ENCODE assay signal across 21 cellular contexts in genomic region chr13:92804346-92804745, GRCh38.
DNase-seq lines count a peak whose midpoint lies in the region; TF ChIP-seq lines count a peak whose summit lies in the region.
"Had no signal": no experiment of that assay in that cellular context is flagged by ENCODE, and none has a peak within 500 bp of the region (broad histone marks: within the 10 kb centered on the region; RNA-seq: fewer than 3 reads in every experiment).

No MANE protein-coding gene starts in this region.

- peak; percentile 50 for DNase-seq in ELR (ENCODE audit: low read depth)
- DNase-seq in M059J (ENCODE audit: low read depth): peak; percentile 64
- peak; percentile 11 to 39 for DNase-seq in cardiac fibroblast (ENCODE audit: low read depth in 2 of 2)
- peak; percentile 47 for DNase-seq in renal cortical epithelial cell (ENCODE audit: low read depth)
- no peak for DNase-seq in activated CD4-positive, alpha-beta T cell treated with anti-CD3 and anti-CD28 coated beads, Interleukin-2, amount 50 U/mL, for 1 hour
- no peak for DNase-seq in activated CD4-positive, alpha-beta T cell treated with anti-CD3 and anti-CD28 coated beads, Interleukin-2, amount 10 ng/mL, durations not matched to agents 24 days and 14 days
- DNase-seq in mesothelial cell of epicardium (ENCODE audit: low spot score in 2 of 2, unreplicated experiment in 2 of 2): no peak
- DNase-seq: activated CD4-positive, CD25-positive, alpha-beta regulatory T cell treated with anti-CD3 and anti-CD28 coated beads, Interleukin-2, amount 50 U/mL, for 72 hours; activated CD8-positive, alpha-beta memory T cell treated with anti-CD3 and anti-CD28 coated beads, Interleukin-2, amount 10 ng/mL, durations not matched to agents 7 days and 5 days; activated naive CD8-positive, alpha-beta T cell treated with anti-CD3 and anti-CD28 coated beads, Interleukin-2, amount 50 U/mL, for 24 hours; BE2C; central memory CD4-positive, alpha-beta T cell; GOT3; islet precursor cell; mesendoderm; naive thymus-derived CD8-positive, alpha-beta T cell; NCI-H1694 treated with DMSO at 0.1 percent for 48 hours; NCI-H2227 treated with DMSO at 0.1 percent for 48 hours; NCI-H82; stimulated activated naive B cell treated with anti-CD40 and anti-IgM and Interleukin-4, amounts not matched to agents 10 μg/mL and 1 μg/mL and 100 μg/mL, for 72 hours had no signal

- peaks cover 7% of the 10 kb centered on the region for H3K4me1 Mint-ChIP-seq in activated CD4-positive, alpha-beta T cell treated with anti-CD3 and anti-CD28 coated beads, Interleukin-2, amount 10 ng/mL, durations not matched to agents 24 days and 14 days
- H3K4me1 Mint-ChIP-seq in mesothelial cell of epicardium: peaks cover 21% of the 10 kb centered on the region
- H3K4me1 Mint-ChIP-seq: stimulated activated naive B cell treated with anti-CD40 and anti-IgM and Interleukin-4, amounts not matched to agents 10 μg/mL and 1 μg/mL and 100 μg/mL, for 72 hours had no signal

- TF ChIP-seq CTCF in cardiac fibroblast (IDR thresholded peaks at IDR 0.05; ENCODE audit: low read depth, low read length): no peak
- no peak for TF ChIP-seq CTCF in mesothelial cell of epicardium (IDR thresholded peaks at IDR 0.05; ENCODE audit: unreplicated experiment)

- H3K4me3 Mint-ChIP-seq in activated CD4-positive, alpha-beta T cell treated with anti-CD3 and anti-CD28 coated beads, Interleukin-2, amount 10 ng/mL, durations not matched to agents 24 days and 14 days: no peak overlapping the region
- no peak overlapping the region for H3K4me3 Mint-ChIP-seq in mesothelial cell of epicardium
- H3K4me3 Mint-ChIP-seq: activated CD8-positive, alpha-beta memory T cell treated with anti-CD3 and anti-CD28 coated beads, Interleukin-2, amount 10 ng/mL, durations not matched to agents 7 days and 5 days; activated naive CD8-positive, alpha-beta T cell treated with anti-CD3 and anti-CD28 coated beads, Interleukin-2, amount 50 U/mL, for 24 hours; naive thymus-derived CD8-positive, alpha-beta T cell; stimulated activated naive B cell treated with anti-CD40 and anti-IgM and Interleukin-4, amounts not matched to agents 10 μg/mL and 1 μg/mL and 100 μg/mL, for 72 hours had no signal

- no peak overlapping the region for H3K27ac Mint-ChIP-seq in activated CD4-positive, alpha-beta T cell treated with anti-CD3 and anti-CD28 coated beads, Interleukin-2, amount 10 ng/mL, durations not matched to agents 24 days and 14 days
- no peak overlapping the region for H3K27ac Mint-ChIP-seq in mesothelial cell of epicardium
- H3K27ac Mint-ChIP-seq: activated CD8-positive, alpha-beta memory T cell treated with anti-CD3 and anti-CD28 coated beads, Interleukin-2, amount 10 ng/mL, durations not matched to agents 7 days and 5 days; activated naive CD8-positive, alpha-beta T cell treated with anti-CD3 and anti-CD28 coated beads, Interleukin-2, amount 50 U/mL, for 24 hours; activated T-helper 2 cell treated with anti-CD3 and anti-CD28 coated beads, Interferon-gamma antibody, Interleukin-2, Interleukin-4, amounts not matched to agents 10 μg/mL and 5 μg/mL and 100 μg/mL, durations not matched to agents 14 hours and 24 hours and 36 hours; naive thymus-derived CD8-positive, alpha-beta T cell; stimulated activated naive B cell treated with anti-CD40 and anti-IgM and Interleukin-4, amounts not matched to agents 10 μg/mL and 1 μg/mL and 100 μg/mL, for 72 hours had no signal

- H3K9me3 Mint-ChIP-seq in activated CD4-positive, alpha-beta T cell treated with anti-CD3 and anti-CD28 coated beads, Interleukin-2, amount 10 ng/mL, durations not matched to agents 24 days and 14 days: no peaks in the 10 kb centered on the region
- peaks cover 6% of the 10 kb centered on the region for H3K9me3 Mint-ChIP-seq in mesothelial cell of epicardium

- H3K4me3 ChIP-seq in cardiac fibroblast (replicated peaks in 1 of 2; ENCODE audit: low read depth in 2 of 2, low read length in 2 of 2): no peak overlapping the region

- no peaks in the 10 kb centered on the region for H3K27me3 Mint-ChIP-seq in activated CD4-positive, alpha-beta T cell treated with anti-CD3 and anti-CD28 coated beads, Interleukin-2, amount 10 ng/mL, durations not matched to agents 24 days and 14 days
- no peaks in the 10 kb centered on the region for H3K27me3 Mint-ChIP-seq in mesothelial cell of epicardium (ENCODE audit: low read depth)
- H3K27me3 Mint-ChIP-seq: activated CD8-positive, alpha-beta memory T cell treated with anti-CD3 and anti-CD28 coated beads, Interleukin-2, amount 10 ng/mL, durations not matched to agents 7 days and 5 days; activated naive CD8-positive, alpha-beta T cell treated with anti-CD3 and anti-CD28 coated beads, Interleukin-2, amount 50 U/mL, for 24 hours; naive thymus-derived CD8-positive, alpha-beta T cell; stimulated activated naive B cell treated with anti-CD40 and anti-IgM and Interleukin-4, amounts not matched to agents 10 μg/mL and 1 μg/mL and 100 μg/mL, for 72 hours had no signal

- H3K36me3 Mint-ChIP-seq in activated CD4-positive, alpha-beta T cell treated with anti-CD3 and anti-CD28 coated beads, Interleukin-2, amount 10 ng/mL, durations not matched to agents 24 days and 14 days (ENCODE audit: low read depth): no peaks in the 10 kb centered on the region
- H3K36me3 Mint-ChIP-seq in mesothelial cell of epicardium: peaks cover 3% of the 10 kb centered on the region
- H3K36me3 Mint-ChIP-seq: activated CD8-positive, alpha-beta memory T cell treated with anti-CD3 and anti-CD28 coated beads, Interleukin-2, amount 10 ng/mL, durations not matched to agents 7 days and 5 days; naive thymus-derived CD8-positive, alpha-beta T cell; stimulated activated naive B cell treated with anti-CD40 and anti-IgM and Interleukin-4, amounts not matched to agents 10 μg/mL and 1 μg/mL and 100 μg/mL, for 72 hours had no signal

- intact Hi-C loops in activated CD4-positive, alpha-beta T cell treated with anti-CD3 and anti-CD28 coated beads, Interleukin-2, amount 10 ng/mL, durations not matched to agents 24 days and 14 days (cut with micrococcal nuclease): no loop called here

Comparison
In these comparisons a context has a peak if more than half of its experiments do, and no peak if none do; other contexts are left out.
1. DNase-seq: peak in ELR (single experiment), M059J (single experiment), cardiac fibroblast (2 of 2) and renal cortical epithelial cell (single experiment); none in activated CD4-positive, alpha-beta T cell treated with anti-CD3 and anti-CD28 coated beads, Interleukin-2, amount 50 U/mL, for 1 hour (single experiment), activated CD4-positive, alpha-beta T cell treated with anti-CD3 and anti-CD28 coated beads, Interleukin-2, amount 10 ng/mL, durations not matched to agents 24 days and 14 days (single experiment) and mesothelial cell of epicardium (0 of 2).